ENCODE assay signal across 7 cellular contexts in genomic region chr9:133991211-133991921, GRCh38. TPM values are rescaled to one million over a fixed set of nuclear protein-coding genes. Genes with fewer than 3 reads are reported as not detected.
DNase-seq lines count a peak whose midpoint lies in the region; ATAC-seq and TF ChIP-seq lines count a peak whose summit lies in the region.

No MANE protein-coding gene starts in this region.

- peak overlapping the region; percentile 69 for H3K9ac ChIP-seq in smooth muscle cell (ENCODE audit: low read depth)

- TF ChIP-seq CTCF in hepatocyte (IDR thresholded peaks at IDR 0.05; ENCODE audit: poor library complexity) (no peak), smooth muscle cell (IDR thresholded peaks at IDR 0.05; ENCODE audit: borderline replicate concordance, insufficient read depth, poor library complexity, severe bottlenecking) (no peak)

- H3K4me3 ChIP-seq in hepatocyte (peak overlapping the region; percentile 100), smooth muscle cell (peak overlapping the region; percentile 90)

- H3K4me1 ChIP-seq in hepatocyte (ENCODE audit: insufficient read depth) = peaks cover 16% of the 10 kb centered on the region
- peaks cover 18% of the 10 kb centered on the region for H3K4me1 ChIP-seq in smooth muscle cell (ENCODE audit: low read depth)

- peaks cover 1% of the 10 kb centered on the region for H3K4me1 Mint-ChIP-seq in activated CD4-positive, alpha-beta memory T cell treated with anti-CD3 and anti-CD28 coated beads, Interleukin-2, amount 10 ng/mL, durations not matched to agents 7 days and 5 days

- ATAC-seq in GM18505 (IDR thresholded peaks at IDR 0.05; ENCODE audit: unreplicated experiment) = peak; percentile 8
- ATAC-seq in HG02943 (IDR thresholded peaks at IDR 0.05; ENCODE audit: low read depth, unreplicated experiment) = peak; percentile 5
- no peak for ATAC-seq in HG03039 (IDR thresholded peaks at IDR 0.05; ENCODE audit: unreplicated experiment)

- no peaks in the 10 kb centered on the region for H3K36me3 Mint-ChIP-seq in activated CD4-positive, alpha-beta memory T cell treated with anti-CD3 and anti-CD28 coated beads, Interleukin-2, amount 10 ng/mL, durations not matched to agents 7 days and 5 days (ENCODE audit: low read depth)

- H3K4me3 Mint-ChIP-seq in activated CD4-positive, alpha-beta memory T cell treated with anti-CD3 and anti-CD28 coated beads, Interleukin-2, amount 10 ng/mL, durations not matched to agents 7 days and 5 days = peak overlapping the region; percentile 24

- no peaks in the 10 kb centered on the region for H3K9me2 ChIP-seq in hepatocyte (replicated peaks; ENCODE audit: insufficient read depth)

- CTCF ChIA-PET in activated CD4-positive, alpha-beta memory T cell treated with anti-CD3 and anti-CD28 coated beads, Interleukin-2, amount 10 ng/mL, durations not matched to agents 7 days and 5 days (lab: Charles Lee) = no interaction called here

- H3K9me3 ChIP-seq in hepatocyte (ENCODE audit: low read depth) = no peaks in the 10 kb centered on the region
- no peaks in the 10 kb centered on the region for H3K9me3 ChIP-seq in smooth muscle cell (replicated peaks; ENCODE audit: low read depth)

- H3K79me2 ChIP-seq in hepatocyte (peaks cover 53% of the 10 kb centered on the region), smooth muscle cell (ENCODE audit: low read depth) (peaks cover 53% of the 10 kb centered on the region)

- H3K27ac ChIP-seq in hepatocyte (peak overlapping the region; percentile 98), smooth muscle cell (ENCODE audit: low read depth) (peak overlapping the region; percentile 79)

- H3K4me2 ChIP-seq in hepatocyte = peak overlapping the region; percentile 88
- H3K4me2 ChIP-seq in smooth muscle cell = peak overlapping the region; percentile 99

- DNase-seq in activated CD4-positive, alpha-beta memory T cell treated with anti-CD3 and anti-CD28 coated beads, Interleukin-2, amount 10 ng/mL, durations not matched to agents 7 days and 5 days = no peak
- DNase-seq in hepatocyte (ENCODE audit: low spot score) = peak; percentile 63
- no peak for DNase-seq in smooth muscle cell (lab: John Stamatoyannopoulos, UW; ENCODE audit: unreplicated experiment)
- no peak for DNase-seq in HUDEP-2 (lab: John Stamatoyannopoulos, UW; ENCODE audit: unreplicated experiment in 76 of 76)

- no peaks in the 10 kb centered on the region for H3F3A ChIP-seq in smooth muscle cell (ENCODE audit: low read depth)

- H3K36me3 ChIP-seq in hepatocyte (replicated peaks; ENCODE audit: insufficient read depth, low read depth) = no peaks in the 10 kb centered on the region
- no peaks in the 10 kb centered on the region for H3K36me3 ChIP-seq in smooth muscle cell (ENCODE audit: low read depth)

- H3K27me3 Mint-ChIP-seq in activated CD4-positive, alpha-beta memory T cell treated with anti-CD3 and anti-CD28 coated beads, Interleukin-2, amount 10 ng/mL, durations not matched to agents 7 days and 5 days = peaks cover 17% of the 10 kb centered on the region

- no peaks in the 10 kb centered on the region for H3K9me3 Mint-ChIP-seq in activated CD4-positive, alpha-beta memory T cell treated with anti-CD3 and anti-CD28 coated beads, Interleukin-2, amount 10 ng/mL, durations not matched to agents 7 days and 5 days

- H3K27me3 ChIP-seq in hepatocyte (no peaks in the 10 kb centered on the region), smooth muscle cell (ENCODE audit: low read depth) (no peaks in the 10 kb centered on the region)

- TF ChIP-seq POLR2A in GM18505 (IDR thresholded peaks at IDR 0.05; ENCODE audit: borderline replicate concordance, extremely low read depth, insufficient read depth, insufficient read length) = no peak

- under 1% methylated on average over 38 of the region's 82 CpGs for WGBS in hepatocyte (ENCODE audit: low lambda C conversion rate, missing lambda C conversion rate)
- whole genome bisulfite sequencing in smooth muscle cell (ENCODE audit: low lambda C conversion rate) = 0% methylated on average over 42 of the region's 82 CpGs

- H3K27ac Mint-ChIP-seq in activated CD4-positive, alpha-beta memory T cell treated with anti-CD3 and anti-CD28 coated beads, Interleukin-2, amount 10 ng/mL, durations not matched to agents 7 days and 5 days = no peak overlapping the region

- H4K20me1 ChIP-seq in hepatocyte (ENCODE audit: insufficient read depth, poor library complexity, severe bottlenecking) (peaks cover 45% of the 10 kb centered on the region), smooth muscle cell (ENCODE audit: low read depth) (peaks cover 58% of the 10 kb centered on the region)

- POLR2A ChIA-PET in activated CD4-positive, alpha-beta memory T cell treated with anti-CD3 and anti-CD28 coated beads, Interleukin-2, amount 10 ng/mL, durations not matched to agents 7 days and 5 days (lab: Charles Lee) = no interaction called here

- H2AFZ ChIP-seq in hepatocyte (no peak overlapping the region), smooth muscle cell (ENCODE audit: low read depth) (no peak overlapping the region)

RNA-seq across cellular contexts. Expression of gene VAV2, which starts 0.8 kb away (rescaled TPM):
- 1 to 10 TPM; 2.4 to 2.9 TPM for total RNA-seq in activated CD4-positive, alpha-beta memory T cell treated with anti-CD3 and anti-CD28 coated beads, Interleukin-2, amount 10 ng/mL, durations not matched to agents 7 days and 5 days
- 22.2 and 24.9 TPM in 2 replicates for total RNA-seq in hepatocyte
- polyA plus RNA-seq in hepatocyte = 27.5 and 27.7 TPM in 2 replicates
- 26.2 and 27.4 TPM in 2 replicates for total RNA-seq in smooth muscle cell
- 35.3 and 59.4 TPM in 2 replicates for polyA plus RNA-seq in smooth muscle cell

RNA-seq across cellular contexts. Expression of gene BRD3OS, which starts 33.9 kb away (rescaled TPM):
- total RNA-seq in activated CD4-positive, alpha-beta memory T cell treated with anti-CD3 and anti-CD28 coated beads, Interleukin-2, amount 10 ng/mL, durations not matched to agents 7 days and 5 days = 10 to 100 TPM in 1 of 2 experiments, 1 to 10 TPM in 1; 9.6 to 10.3 TPM
- total RNA-seq in hepatocyte (13.4 and 14.9 TPM in 2 replicates), smooth muscle cell (10.9 and 16.1 TPM in 2 replicates)
- polyA plus RNA-seq in hepatocyte (13.3 and 13.4 TPM in 2 replicates), smooth muscle cell (16.0 and 17.8 TPM in 2 replicates)
